In the genomic region with DNA sequence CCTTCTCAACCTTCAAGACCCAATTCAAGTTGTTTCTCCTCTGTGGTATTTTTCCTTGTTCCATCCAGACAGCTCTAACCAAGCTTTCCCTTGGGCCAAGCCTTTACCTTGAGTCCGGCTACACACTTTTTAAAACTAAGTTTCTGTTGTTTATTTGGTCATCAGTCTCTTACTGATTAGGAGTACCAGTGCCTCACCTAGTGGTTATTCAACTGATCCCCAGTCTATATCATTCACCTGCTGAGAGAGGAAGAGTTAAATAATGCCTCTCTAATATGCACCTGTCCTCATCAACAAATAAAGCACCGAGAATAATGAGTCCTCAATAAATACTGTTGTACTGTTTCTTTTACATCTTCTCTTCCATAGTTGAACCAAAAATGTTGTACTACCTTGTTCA, we compare ENCODE assay signal across 11 cellular contexts.
DNase-seq lines count a peak whose midpoint lies in the region; ATAC-seq, FAIRE-seq and TF ChIP-seq lines count a peak whose summit lies in the region.
"Had no signal": no experiment of that assay in that cellular context is flagged by ENCODE, and none has a peak within 500 bp of the region (broad histone marks: within the 10 kb centered on the region; RNA-seq: fewer than 3 reads in every experiment).

No MANE protein-coding gene starts in this region.

- H3K27me3 ChIP-seq in kidney epithelial cell (ENCODE audit: control insufficient read depth, insufficient read depth, low read length) (no peaks in the 10 kb centered on the region), gastroesophageal sphincter (no peaks in the 10 kb centered on the region)
- no peaks in the 10 kb centered on the region for H3K27me3 ChIP-seq in CD4-positive, alpha-beta memory T cell (ENCODE audit: insufficient read depth, low read length)

- H3K4me3 ChIP-seq in kidney epithelial cell (ENCODE audit: low read depth, low read length) (no peak overlapping the region), gastroesophageal sphincter (no peak overlapping the region)
- no peak overlapping the region for H3K4me3 ChIP-seq in CD4-positive, alpha-beta memory T cell (ENCODE audit: low read length in 2 of 2)

- no peaks in the 10 kb centered on the region for H3K4me1 Mint-ChIP-seq in CD4-positive, alpha-beta memory T cell
- H3K4me1 Mint-ChIP-seq: activated naive CD8-positive, alpha-beta T cell treated with anti-CD3 and anti-CD28 coated beads, Interleukin-2, amount 10 ng/mL, durations not matched to agents 7 days and 5 days; T-cell had no signal

- no peak overlapping the region for H3K4me3 Mint-ChIP-seq in CD4-positive, alpha-beta memory T cell
- H3K4me3 Mint-ChIP-seq: activated naive CD8-positive, alpha-beta T cell treated with anti-CD3 and anti-CD28 coated beads, Interleukin-2, amount 10 ng/mL, durations not matched to agents 7 days and 5 days; T-cell had no signal

- FAIRE-seq in HTR-8/SVneo (lab: Jason Lieb, UNC) = no peak

- H3K9me3 ChIP-seq in CD4-positive, alpha-beta memory T cell (ENCODE audit: control insufficient read depth in 1 of 2, low read length in 2 of 2) = no peaks in the 10 kb centered on the region
- no peaks in the 10 kb centered on the region for H3K9me3 ChIP-seq in gastroesophageal sphincter

- ATAC-seq in GM21515 (IDR thresholded peaks at IDR 0.05; ENCODE audit: unreplicated experiment) = no peak
- ATAC-seq in gastroesophageal sphincter = no peak
- ATAC-seq: T-cell had no signal

- H3K9me3 Mint-ChIP-seq in CD4-positive, alpha-beta memory T cell = no peaks in the 10 kb centered on the region
- H3K9me3 Mint-ChIP-seq: activated naive CD8-positive, alpha-beta T cell treated with anti-CD3 and anti-CD28 coated beads, Interleukin-2, amount 10 ng/mL, durations not matched to agents 7 days and 5 days; T-cell had no signal

- intact Hi-C loops in CD4-positive, alpha-beta memory T cell (cut with micrococcal nuclease) = loop anchor here (2.0 kb wide), 1 partner anchor 1252 kb away; no protein-coding TSS in a partner anchor

- H3K27me3 Mint-ChIP-seq in CD4-positive, alpha-beta memory T cell = peaks cover 5 to 6% of the 10 kb centered on the region in 2 donors

- peak; percentile 7 for DNase-seq in DMS153 (lab: John Stamatoyannopoulos, UW)
- peak; percentile 6 for DNase-seq in HTR-8/SVneo (ENCODE audit: insufficient read length, low spot score)
- peak; percentile 21 for DNase-seq in SW480 (ENCODE audit: low spot score)
- no peak for DNase-seq in kidney epithelial cell (ENCODE audit: low read depth)
- DNase-seq in CD4-positive, alpha-beta memory T cell = no peak
- DNase-seq: activated naive CD8-positive, alpha-beta T cell treated with anti-CD3 and anti-CD28 coated beads, Interleukin-2, amount 10 ng/mL, durations not matched to agents 7 days and 5 days; DMS79 treated with DMSO at 0.1 percent for 48 hours; T-cell; trophoblast cell had no signal

- POLR2A ChIA-PET in CD4-positive, alpha-beta memory T cell (lab: Charles Lee; ENCODE audit: partially characterized antibody) = no interaction called here

- TF ChIP-seq EP300 in gastroesophageal sphincter (IDR thresholded peaks at IDR 0.05) = no peak

- H3K27ac Mint-ChIP-seq in CD4-positive, alpha-beta memory T cell = no peak overlapping the region
- H3K27ac Mint-ChIP-seq: activated naive CD8-positive, alpha-beta T cell treated with anti-CD3 and anti-CD28 coated beads, Interleukin-2, amount 10 ng/mL, durations not matched to agents 7 days and 5 days; T-cell had no signal

- no peaks in the 10 kb centered on the region for H3K36me3 ChIP-seq in kidney epithelial cell (ENCODE audit: control insufficient read depth, insufficient read depth, low read length)
- H3K36me3 ChIP-seq in CD4-positive, alpha-beta memory T cell (ENCODE audit: insufficient read depth, low read length) = no peaks in the 10 kb centered on the region
- H3K36me3 ChIP-seq in gastroesophageal sphincter = no peaks in the 10 kb centered on the region

- no peaks in the 10 kb centered on the region for H3K4me1 ChIP-seq in CD4-positive, alpha-beta memory T cell (ENCODE audit: insufficient read depth, low read length)
- H3K4me1 ChIP-seq in gastroesophageal sphincter = no peaks in the 10 kb centered on the region

- 73 to 79% methylated on average over 2 of the region's 2 CpGs for WGBS in gastroesophageal sphincter (ENCODE audit: low coverage in 1 of 2), 2 donors

- no peaks in the 10 kb centered on the region for H3K36me3 Mint-ChIP-seq in CD4-positive, alpha-beta memory T cell
- H3K36me3 Mint-ChIP-seq: activated naive CD8-positive, alpha-beta T cell treated with anti-CD3 and anti-CD28 coated beads, Interleukin-2, amount 10 ng/mL, durations not matched to agents 7 days and 5 days; T-cell had no signal

- H3K27ac ChIP-seq in CD4-positive, alpha-beta memory T cell (ENCODE audit: low read depth, low read length) = no peak overlapping the region
- H3K27ac ChIP-seq in gastroesophageal sphincter = no peak overlapping the region

- CTCF ChIA-PET in CD4-positive, alpha-beta memory T cell (lab: Charles Lee; ENCODE audit: partially characterized antibody) = interaction anchor here (2.0 kb wide), 1 partner anchor 1331 kb away, joined by 4 read pairs; no protein-coding TSS in a partner anchor

- TF ChIP-seq POLR2A in gastroesophageal sphincter (IDR thresholded peaks at IDR 0.05) = no peak

- TF ChIP-seq CTCF in kidney epithelial cell (IDR thresholded peaks at IDR 0.05; ENCODE audit: insufficient read depth, low read length, poor library complexity, severe bottlenecking) (peak; percentile 65), gastroesophageal sphincter (IDR thresholded peaks at IDR 0.05) (no peak)

Comparison
In these comparisons a context has a peak if more than half of its experiments do, and no peak if none do; other contexts are left out.
1. DNase-seq: peak in DMS153 (single experiment), HTR-8/SVneo (single experiment) and SW480 (single experiment); none in kidney epithelial cell (single experiment) and CD4-positive, alpha-beta memory T cell (0 of 5).